In the genomic region with DNA sequence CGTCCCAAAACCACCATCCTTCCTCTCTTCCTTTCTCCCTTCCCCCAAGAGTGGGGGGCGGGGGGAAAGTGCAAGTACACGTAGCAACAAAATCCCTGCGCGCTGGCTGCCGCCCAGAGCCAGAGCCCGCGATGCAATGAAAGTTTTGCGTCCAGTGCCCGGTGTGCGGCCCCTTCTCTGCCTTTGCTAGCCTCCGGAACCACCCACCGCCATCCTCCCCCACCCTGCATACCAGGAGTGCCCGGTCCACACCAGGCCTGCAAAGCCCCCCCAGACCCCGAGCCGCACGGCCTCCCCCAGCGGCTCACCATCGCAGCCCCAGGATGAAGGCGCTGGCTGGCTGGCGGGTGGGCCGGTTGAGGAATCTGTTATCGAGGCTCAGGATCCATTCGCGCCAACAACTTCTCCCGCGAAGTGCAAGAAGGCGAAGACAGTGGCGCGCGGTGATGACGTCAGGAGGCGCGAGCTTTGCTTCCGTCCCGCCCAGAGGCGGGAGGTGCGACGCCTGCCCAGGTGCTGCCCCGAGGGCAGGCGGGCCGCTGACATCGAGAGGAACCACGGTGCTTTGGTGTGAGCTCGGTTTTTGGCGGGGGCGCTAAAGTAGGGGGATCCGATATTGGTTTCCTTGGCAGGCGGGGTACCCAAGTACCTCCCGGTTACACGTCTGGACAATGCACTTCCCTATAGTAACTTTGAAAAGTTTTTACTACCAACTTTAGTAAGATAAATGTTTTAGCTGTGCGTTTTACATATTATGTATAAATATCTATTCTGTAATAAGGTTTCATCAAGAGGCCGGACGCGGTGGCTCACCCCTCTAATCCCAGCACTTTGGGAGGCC, we compare ENCODE assay signal across 8 cellular contexts. TPM values are rescaled to one million over a fixed set of nuclear protein-coding genes. Genes with fewer than 3 reads are reported as not detected.
DNase-seq lines count a peak whose midpoint lies in the region; ATAC-seq and TF ChIP-seq lines count a peak whose summit lies in the region.

A gene with protein sequence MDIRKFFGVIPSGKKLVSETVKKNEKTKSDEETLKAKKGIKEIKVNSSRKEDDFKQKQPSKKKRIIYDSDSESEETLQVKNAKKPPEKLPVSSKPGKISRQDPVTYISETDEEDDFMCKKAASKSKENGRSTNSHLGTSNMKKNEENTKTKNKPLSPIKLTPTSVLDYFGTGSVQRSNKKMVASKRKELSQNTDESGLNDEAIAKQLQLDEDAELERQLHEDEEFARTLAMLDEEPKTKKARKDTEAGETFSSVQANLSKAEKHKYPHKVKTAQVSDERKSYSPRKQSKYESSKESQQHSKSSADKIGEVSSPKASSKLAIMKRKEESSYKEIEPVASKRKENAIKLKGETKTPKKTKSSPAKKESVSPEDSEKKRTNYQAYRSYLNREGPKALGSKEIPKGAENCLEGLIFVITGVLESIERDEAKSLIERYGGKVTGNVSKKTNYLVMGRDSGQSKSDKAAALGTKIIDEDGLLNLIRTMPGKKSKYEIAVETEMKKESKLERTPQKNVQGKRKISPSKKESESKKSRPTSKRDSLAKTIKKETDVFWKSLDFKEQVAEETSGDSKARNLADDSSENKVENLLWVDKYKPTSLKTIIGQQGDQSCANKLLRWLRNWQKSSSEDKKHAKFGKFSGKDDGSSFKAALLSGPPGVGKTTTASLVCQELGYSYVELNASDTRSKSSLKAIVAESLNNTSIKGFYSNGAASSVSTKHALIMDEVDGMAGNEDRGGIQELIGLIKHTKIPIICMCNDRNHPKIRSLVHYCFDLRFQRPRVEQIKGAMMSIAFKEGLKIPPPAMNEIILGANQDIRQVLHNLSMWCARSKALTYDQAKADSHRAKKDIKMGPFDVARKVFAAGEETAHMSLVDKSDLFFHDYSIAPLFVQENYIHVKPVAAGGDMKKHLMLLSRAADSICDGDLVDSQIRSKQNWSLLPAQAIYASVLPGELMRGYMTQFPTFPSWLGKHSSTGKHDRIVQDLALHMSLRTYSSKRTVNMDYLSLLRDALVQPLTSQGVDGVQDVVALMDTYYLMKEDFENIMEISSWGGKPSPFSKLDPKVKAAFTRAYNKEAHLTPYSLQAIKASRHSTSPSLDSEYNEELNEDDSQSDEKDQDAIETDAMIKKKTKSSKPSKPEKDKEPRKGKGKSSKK (minus strand): TSS at position 432 of the 841 bp plus-strand sequence. CDS start 121 bp downstream, at position 311.

- peak; percentile 91 for DNase-seq in COR-L47 (lab: John Stamatoyannopoulos, UW)
- DNase-seq in activated T-cell treated with anti-CD3 and anti-CD28 coated beads, Interleukin-2, amount 50 U/mL, for 24 hours, result peak; percentile 95
- DNase-seq in stimulated activated CD8-positive, alpha-beta memory T cell treated with anti-CD3 and anti-CD28 coated beads, Interleukin-7, amount 100 ng/mL, for 1 hour (ENCODE audit: low read depth in 2 of 2), result peak; percentile 84 to 93

- H3K9me3 ChIP-seq in muscle layer of colon (ENCODE audit: low read length), result no peaks in the 10 kb centered on the region

- no peaks in the 10 kb centered on the region for H3K27me3 ChIP-seq in muscle layer of colon (ENCODE audit: control insufficient read depth in 1 of 2, insufficient read depth in 2 of 2, low read length in 2 of 2)

- peak within 1 kb of the TSS; percentile 89 to 97 (median 96) for H3K4me3 Mint-ChIP-seq in IgD-negative memory B cell
- H3K4me3 Mint-ChIP-seq in activated T-cell treated with anti-CD3 and anti-CD28 coated beads, Interleukin-2, amount 50 U/mL, for 24 hours, result peak within 1 kb of the TSS; percentile 93

- H3K9ac ChIP-seq in muscle layer of colon (ENCODE audit: low read length), result peak within 1 kb of the TSS; percentile 46

- peak within 1 kb of the TSS; percentile 91 for H3K27ac ChIP-seq in muscle layer of colon (ENCODE audit: low read depth, low read length)

- H3K9me3 Mint-ChIP-seq in IgD-negative memory B cell, result peaks cover 3 to 8% (median 7%) of the 10 kb centered on the region in 3 donors
- H3K9me3 Mint-ChIP-seq in activated T-cell treated with anti-CD3 and anti-CD28 coated beads, Interleukin-2, amount 50 U/mL, for 24 hours, result peaks cover 8% of the 10 kb centered on the region

- H3K27me3 Mint-ChIP-seq in IgD-negative memory B cell, result no peaks in the 10 kb centered on the region
- H3K27me3 Mint-ChIP-seq in activated T-cell treated with anti-CD3 and anti-CD28 coated beads, Interleukin-2, amount 50 U/mL, for 24 hours, result no peaks in the 10 kb centered on the region

- peak within 1 kb of the TSS; percentile 76 to 97 (median 94) for H3K27ac Mint-ChIP-seq in IgD-negative memory B cell
- H3K27ac Mint-ChIP-seq in activated T-cell treated with anti-CD3 and anti-CD28 coated beads, Interleukin-2, amount 50 U/mL, for 24 hours, result peak within 1 kb of the TSS; percentile 95

- ATAC-seq in GM21423 (IDR thresholded peaks at IDR 0.05; ENCODE audit: unreplicated experiment), result peak; percentile 85
- peak; percentile 98 for ATAC-seq in esophagus mucosa

- H3K36me3 Mint-ChIP-seq in IgD-negative memory B cell, result no peaks in the 10 kb centered on the region
- H3K36me3 Mint-ChIP-seq in activated T-cell treated with anti-CD3 and anti-CD28 coated beads, Interleukin-2, amount 50 U/mL, for 24 hours (ENCODE audit: low read depth), result peaks cover 34% of the 10 kb centered on the region

- no peaks in the 10 kb centered on the region for H3K36me3 ChIP-seq in muscle layer of colon (ENCODE audit: insufficient read depth, low read length)

- H3K4me3 ChIP-seq in muscle layer of colon (ENCODE audit: low read depth in 1 of 2, low read length in 2 of 2), result peak within 1 kb of the TSS; percentile 79 to 96

- H3K4me1 Mint-ChIP-seq in IgD-negative memory B cell, result peaks cover 26 to 34% (median 31%) of the 10 kb centered on the region in 3 donors
- peaks cover 36% of the 10 kb centered on the region for H3K4me1 Mint-ChIP-seq in activated T-cell treated with anti-CD3 and anti-CD28 coated beads, Interleukin-2, amount 50 U/mL, for 24 hours (ENCODE audit: low read depth)

- peaks cover 8% of the 10 kb centered on the region for H3K4me1 ChIP-seq in muscle layer of colon (ENCODE audit: insufficient read depth, low read length)

TF ChIP-seq in PFSK-1, 5 proteins besides CTCF, POLR2A, EP300 and RAD21:
- TF ChIP-seq, protein P1, sequence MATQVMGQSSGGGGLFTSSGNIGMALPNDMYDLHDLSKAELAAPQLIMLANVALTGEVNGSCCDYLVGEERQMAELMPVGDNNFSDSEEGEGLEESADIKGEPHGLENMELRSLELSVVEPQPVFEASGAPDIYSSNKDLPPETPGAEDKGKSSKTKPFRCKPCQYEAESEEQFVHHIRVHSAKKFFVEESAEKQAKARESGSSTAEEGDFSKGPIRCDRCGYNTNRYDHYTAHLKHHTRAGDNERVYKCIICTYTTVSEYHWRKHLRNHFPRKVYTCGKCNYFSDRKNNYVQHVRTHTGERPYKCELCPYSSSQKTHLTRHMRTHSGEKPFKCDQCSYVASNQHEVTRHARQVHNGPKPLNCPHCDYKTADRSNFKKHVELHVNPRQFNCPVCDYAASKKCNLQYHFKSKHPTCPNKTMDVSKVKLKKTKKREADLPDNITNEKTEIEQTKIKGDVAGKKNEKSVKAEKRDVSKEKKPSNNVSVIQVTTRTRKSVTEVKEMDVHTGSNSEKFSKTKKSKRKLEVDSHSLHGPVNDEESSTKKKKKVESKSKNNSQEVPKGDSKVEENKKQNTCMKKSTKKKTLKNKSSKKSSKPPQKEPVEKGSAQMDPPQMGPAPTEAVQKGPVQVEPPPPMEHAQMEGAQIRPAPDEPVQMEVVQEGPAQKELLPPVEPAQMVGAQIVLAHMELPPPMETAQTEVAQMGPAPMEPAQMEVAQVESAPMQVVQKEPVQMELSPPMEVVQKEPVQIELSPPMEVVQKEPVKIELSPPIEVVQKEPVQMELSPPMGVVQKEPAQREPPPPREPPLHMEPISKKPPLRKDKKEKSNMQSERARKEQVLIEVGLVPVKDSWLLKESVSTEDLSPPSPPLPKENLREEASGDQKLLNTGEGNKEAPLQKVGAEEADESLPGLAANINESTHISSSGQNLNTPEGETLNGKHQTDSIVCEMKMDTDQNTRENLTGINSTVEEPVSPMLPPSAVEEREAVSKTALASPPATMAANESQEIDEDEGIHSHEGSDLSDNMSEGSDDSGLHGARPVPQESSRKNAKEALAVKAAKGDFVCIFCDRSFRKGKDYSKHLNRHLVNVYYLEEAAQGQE (IDR thresholded peaks at IDR 0.05; ENCODE audit: insufficient read depth in 1 of 2, low read depth in 2 of 2, low read length in 2 of 2), result no peak; a peak in 1 of 4 replicates
- TF ChIP-seq POLR2AphosphoS5 (IDR thresholded peaks at IDR 0.05; ENCODE audit: low read depth, low read length) (peak; percentile 79), SIN3A (IDR thresholded peaks at IDR 0.05; ENCODE audit: borderline replicate concordance, insufficient read depth, low read length) (0 out of 2 replicates have a peak, but pooled peaks have one; percentile 90), FOXP2 (optimal IDR thresholded peaks at IDR 0.05; ENCODE audit: borderline replicate concordance, extremely low read depth, extremely low read length, insufficient read depth) (peak; percentile 87), TAF1 (IDR thresholded peaks at IDR 0.05; ENCODE audit: borderline replicate concordance, insufficient read depth, low read length) (0 out of 2 replicates have a peak, but pooled peaks have one; percentile 48)

RNA-seq across cellular contexts. Expression of the gene that starts here (rescaled TPM):
- 39.7 TPM for polyA plus RNA-seq in IgD-negative memory B cell
- polyA plus RNA-seq in PFSK-1 (2012; ENCODE audit: insufficient read length, low read depth), result 24.5 TPM
- total RNA-seq in esophagus mucosa, result 30.5 TPM

Comparison
In these comparisons a context has a peak if more than half of its experiments do, and no peak if none do; other contexts are left out.
1. Peak in every context shown above with its lines: DNase-seq, ATAC-seq, H3K4me3 ChIP-seq and H3K27ac ChIP-seq.